Comparison of ENCODE assay signal across 15 cellular contexts in genomic region chr1:62735491-62736171, GRCh38. TPM values are rescaled to one million over a fixed set of nuclear protein-coding genes. Genes with fewer than 3 reads are reported as not detected.
DNase-seq lines count a peak whose midpoint lies in the region; ATAC-seq and TF ChIP-seq lines count a peak whose summit lies in the region.
"Had no signal": no experiment of that assay in that cellular context is flagged by ENCODE, and none has a peak within 500 bp of the region (broad histone marks: within the 10 kb centered on the region; RNA-seq: fewer than 3 reads in every experiment).

No MANE protein-coding gene starts in this region.

- 0 out of 2 replicates have a peak overlapping the region, but pooled peaks have one; percentile 1 for H3K14ac ChIP-seq in IMR-90 (replicated peaks; ENCODE audit: low read depth, low read length)

- H3K4me1 Mint-ChIP-seq in stimulated activated effector memory CD8-positive, alpha-beta T cell treated with anti-CD3 and anti-CD28 coated beads, Interleukin-12 subunit alpha, Interleukin-12 subunit beta, amount 100 ng/mL, for 72 hours: no peaks in the 10 kb centered on the region

- H3K4me1 ChIP-seq in IMR-90 (ENCODE audit: control insufficient read depth, insufficient read depth, low read length): peaks cover 1% of the 10 kb centered on the region; the same call in 1 of the 2 replicates
- H3K4me1 ChIP-seq in right lobe of liver: peaks cover 0 to 23% (median 10%) of the 10 kb centered on the region in 4 donors
- H3K4me1 ChIP-seq in tibial nerve: peaks cover 0 to 34% (median 12%) of the 10 kb centered on the region in 4 donors

- no peak for TF ChIP-seq CTCF in AG10803 (conservative IDR thresholded peaks at IDR 0.05; ENCODE audit: low read length)
- no peak for TF ChIP-seq CTCF in IMR-90 (conservative IDR thresholded peaks at IDR 0.05; ENCODE audit: low read depth, low read length)
- no peak for TF ChIP-seq CTCF in epithelial cell of esophagus (IDR thresholded peaks at IDR 0.05; ENCODE audit: insufficient read depth, low read depth, low read length, missing control alignments)
- TF ChIP-seq CTCF in right lobe of liver (IDR thresholded peaks at IDR 0.05): no peak
- TF ChIP-seq CTCF in tibial nerve (IDR thresholded peaks at IDR 0.05): no peak

- H4K8ac ChIP-seq in IMR-90 (ENCODE audit: low read depth in 2 of 2, low read length in 2 of 2): 0 out of 4 replicates have a peak overlapping the region, but pooled peaks of 1 of the 2 experiments have one; percentile 13

- H3K9me3 Mint-ChIP-seq in stimulated activated effector memory CD8-positive, alpha-beta T cell treated with anti-CD3 and anti-CD28 coated beads, Interleukin-12 subunit alpha, Interleukin-12 subunit beta, amount 100 ng/mL, for 72 hours: no peaks in the 10 kb centered on the region
- H3K9me3 Mint-ChIP-seq: natural killer cell treated with Interleukin-12 subunit alpha and Interleukin-12 subunit beta and Interleukin-15 and Interleukin-18, amount 100 ng/mL, for 72 hours had no signal

- no peaks in the 10 kb centered on the region for H3K79me1 ChIP-seq in IMR-90 (ENCODE audit: low read depth in 1 of 2, low read length in 2 of 2)

- H2BK120ac ChIP-seq in IMR-90 (ENCODE audit: low read depth, low read length): no peak overlapping the region

- H3K27me3 ChIP-seq in IMR-90 (ENCODE audit: control insufficient read depth, insufficient read depth, low read length): no peaks in the 10 kb centered on the region
- no peaks in the 10 kb centered on the region for H3K27me3 ChIP-seq in right lobe of liver
- H3K27me3 ChIP-seq in tibial nerve: no peaks in the 10 kb centered on the region

- ATAC-seq in IMR-90 (ENCODE audit: low read depth) (peak; percentile 79), right lobe of liver (no peak)
- ATAC-seq in stimulated activated effector memory CD8-positive, alpha-beta T cell treated with anti-CD3 and anti-CD28 coated beads, Interleukin-12 subunit alpha, Interleukin-12 subunit beta, amount 100 ng/mL, for 72 hours: no peak
- ATAC-seq: natural killer cell treated with Interleukin-12 subunit alpha and Interleukin-12 subunit beta and Interleukin-15 and Interleukin-18, amount 100 ng/mL, for 72 hours had no signal

- intact Hi-C loops in IMR-90 (cut with micrococcal nuclease): no loop called here
- intact Hi-C loops in right lobe of liver (cut with DNase I): no loop called here

- H4K20me1 ChIP-seq in IMR-90 (ENCODE audit: insufficient read depth, low read length): no peaks in the 10 kb centered on the region

- peak; percentile 90 for DNase-seq in AG10803 (ENCODE audit: low read depth)
- peak; percentile 82 for DNase-seq in IMR-90
- peak; percentile 35 for DNase-seq in epithelial cell of esophagus (ENCODE audit: low read depth)
- DNase-seq in right lobe of liver: no peak
- no peak for DNase-seq in stimulated activated effector memory CD8-positive, alpha-beta T cell treated with anti-CD3 and anti-CD28 coated beads, Interleukin-12 subunit alpha, Interleukin-12 subunit beta, amount 100 ng/mL, for 72 hours (ENCODE audit: low spot score in 2 of 2)
- DNase-seq in pons (ENCODE audit: low spot score): no peak
- no peak for DNase-seq in tibial nerve (ENCODE audit: low spot score in 2 of 2)
- no peak for DNase-seq in activated naive CD4-positive, alpha-beta T cell treated with anti-CD3 and anti-CD28 coated beads, Interleukin-2, amount 50 U/mL, for 16 hours
- DNase-seq: activated CD8-positive, alpha-beta memory T cell treated with anti-CD3 and anti-CD28 coated beads, Interleukin-2, amount 50 U/mL, for 48 hours; C1 segment of cervical spinal cord; kidney; NCI-H2227 treated with DMSO at 0.1 percent for 48 hours; stimulated activated CD4-positive, alpha-beta T cell treated with anti-CD3 and anti-CD28 coated beads, Interleukin-12 subunit alpha, Interleukin-12 subunit beta, amount 100 ng/mL, for 4 hours had no signal

- CTCF ChIA-PET in IMR-90 (lab: Yijun Ruan, JAX): interaction anchor here (0.6 to 1.7 kb wide), 3 partner anchors 10 to 228 kb away, joined by 3 to 4 read pairs (median 3); no protein-coding TSS in a partner anchor

- no peak overlapping the region for H4K5ac ChIP-seq in IMR-90 (ENCODE audit: low read depth, low read length)

- peak overlapping the region; percentile 72 for H2BK5ac ChIP-seq in IMR-90 (ENCODE audit: low read depth, low read length, poor library complexity, severe bottlenecking)

- no peak overlapping the region for H4K91ac ChIP-seq in IMR-90 (ENCODE audit: insufficient read depth, low read depth, low read length)

- TF ChIP-seq RAD21 in IMR-90 (IDR thresholded peaks at IDR 0.05; ENCODE audit: low read length): no peak

- H3K27ac Mint-ChIP-seq in stimulated activated effector memory CD8-positive, alpha-beta T cell treated with anti-CD3 and anti-CD28 coated beads, Interleukin-12 subunit alpha, Interleukin-12 subunit beta, amount 100 ng/mL, for 72 hours: no peak overlapping the region
- H3K27ac Mint-ChIP-seq: natural killer cell treated with Interleukin-12 subunit alpha and Interleukin-12 subunit beta and Interleukin-15 and Interleukin-18, amount 100 ng/mL, for 72 hours had no signal

- no peak overlapping the region for H3K4me3 Mint-ChIP-seq in stimulated activated effector memory CD8-positive, alpha-beta T cell treated with anti-CD3 and anti-CD28 coated beads, Interleukin-12 subunit alpha, Interleukin-12 subunit beta, amount 100 ng/mL, for 72 hours
- H3K4me3 Mint-ChIP-seq: natural killer cell treated with Interleukin-12 subunit alpha and Interleukin-12 subunit beta and Interleukin-15 and Interleukin-18, amount 100 ng/mL, for 72 hours had no signal

- dilution Hi-C loops in IMR-90 (cut with HindIII; ENCODE audit: low sequenced_read_pairs, unreplicated experiment): no loop called here

- peak overlapping the region; percentile 20; the same call in 1 of the 2 replicates for H3K4me2 ChIP-seq in IMR-90 (ENCODE audit: low read depth, low read length)

- BruUV-seq in IMR-90 (replicated peaks; lab: Mats Ljungman, UMichigan): no TSS peak

- in situ Hi-C loops in IMR-90 (cut with MboI; ENCODE audit: low sequenced_read_pairs): loop anchor here (25.0 kb wide), 1 partner anchor 548 kb away; the partner anchor contains the start of gene L1TD1

- peak overlapping the region; percentile 51 for H2BK20ac ChIP-seq in IMR-90 (ENCODE audit: low read depth, low read length)

- H3K18ac ChIP-seq in IMR-90 (ENCODE audit: low read depth, low read length): peak overlapping the region; percentile 57; the same call in 1 of the 2 replicates

- H3K4me3 ChIP-seq in AG10803 (ENCODE audit: low read length): no peak overlapping the region
- no peak overlapping the region for H3K4me3 ChIP-seq in IMR-90 (ENCODE audit: insufficient read depth, low read depth, low read length)
- no peak overlapping the region for H3K4me3 ChIP-seq in epithelial cell of esophagus (ENCODE audit: low read length)
- H3K4me3 ChIP-seq in right lobe of liver: no peak overlapping the region
- no peak overlapping the region for H3K4me3 ChIP-seq in tibial nerve

- WGBS in IMR-90 (ENCODE audit: extremely low coverage in 2 of 2, insufficient read length in 1 of 2), 2 experiments: no CpG with 5 or more reads among the region's 3 CpGs
- WGBS in right lobe of liver (ENCODE audit: insufficient coverage, low coverage, low lambda C conversion rate, missing lambda C conversion rate): 69% methylated on average over 2 of the region's 3 CpGs
- WGBS in tibial nerve, 2 donors: 53 to 60% methylated on average over 3 of the region's 3 CpGs

- no peak overlapping the region for H2AFZ ChIP-seq in IMR-90 (replicated peaks; ENCODE audit: low read length, poor library complexity)

- H3K56ac ChIP-seq in IMR-90 (ENCODE audit: extremely low read depth, insufficient read depth, low read length): no peak overlapping the region

- no peak overlapping the region for H3K9ac ChIP-seq in IMR-90 (ENCODE audit: low read depth, low read length)

- H3K27ac ChIP-seq in IMR-90 (ENCODE audit: insufficient read depth, low read length): no peak overlapping the region
- peak overlapping the region in 2 of 3 donors; percentile 91 to 96 for H3K27ac ChIP-seq in right lobe of liver
- H3K27ac ChIP-seq in tibial nerve: no peak overlapping the region
- H3K27ac ChIP-seq: epithelial cell of prostate had no signal

- H3K36me3 ChIP-seq in IMR-90 (ENCODE audit: control insufficient read depth, insufficient read depth, low read length) (no peaks in the 10 kb centered on the region), right lobe of liver (no peaks in the 10 kb centered on the region), tibial nerve (no peaks in the 10 kb centered on the region)

- H2BK15ac ChIP-seq in IMR-90 (ENCODE audit: low read depth, low read length): 0 out of 3 replicates have a peak overlapping the region, but pooled peaks have one; percentile 6

- no peak overlapping the region for H2AK5ac ChIP-seq in IMR-90 (ENCODE audit: low read depth, low read length)

- TF ChIP-seq EP300 in tibial nerve (IDR thresholded peaks at IDR 0.05): no peak

- no peak overlapping the region for H2AK9ac ChIP-seq in IMR-90 (replicated peaks; ENCODE audit: low read depth, low read length, poor library complexity)

- TF ChIP-seq POLR2A in IMR-90 (IDR thresholded peaks at IDR 0.05; ENCODE audit: low read depth, low read length) (no peak), right lobe of liver (IDR thresholded peaks at IDR 0.05) (no peak), tibial nerve (IDR thresholded peaks at IDR 0.05) (no peak)

- no peaks in the 10 kb centered on the region for H3K36me3 Mint-ChIP-seq in stimulated activated effector memory CD8-positive, alpha-beta T cell treated with anti-CD3 and anti-CD28 coated beads, Interleukin-12 subunit alpha, Interleukin-12 subunit beta, amount 100 ng/mL, for 72 hours
- H3K36me3 Mint-ChIP-seq: natural killer cell treated with Interleukin-12 subunit alpha and Interleukin-12 subunit beta and Interleukin-15 and Interleukin-18, amount 100 ng/mL, for 72 hours had no signal

- H3K23ac ChIP-seq in IMR-90 (ENCODE audit: low read depth, low read length): no peak overlapping the region

- H3K9me3 ChIP-seq in IMR-90 (ENCODE audit: control insufficient read depth, insufficient read depth, low read length) (no peaks in the 10 kb centered on the region), right lobe of liver (no peaks in the 10 kb centered on the region), tibial nerve (no peaks in the 10 kb centered on the region)

- no peaks in the 10 kb centered on the region for H3K9me1 ChIP-seq in IMR-90 (ENCODE audit: insufficient read depth, low read length)

- POLR2A ChIA-PET in IMR-90 (lab: Charles Lee; ENCODE audit: unreplicated experiment): interaction anchor here (0.5 kb wide), 2 partner anchors 8 to 59 kb away, joined by 3 to 5 read pairs; no protein-coding TSS in a partner anchor

- H3K4ac ChIP-seq in IMR-90 (ENCODE audit: low read depth, low read length): peak overlapping the region; percentile 32; the same call in 1 of the 2 replicates

RNA-seq across cellular contexts. Expression of gene DOCK7, which starts 47.4 kb away (rescaled TPM):
- 97.7 and 108 TPM in 2 replicates for total RNA-seq in IMR-90 (2012; rRNA removed)
- 31.9 and 38.0 TPM in 2 replicates for polyA plus RNA-seq in IMR-90 (2012; rRNA removed)
- polyA plus RNA-seq in IMR-90 (2012; cell fraction: cytosol; rRNA removed): 10.5 and 16.0 TPM in 2 replicates
- 8.5 and 49.0 TPM in 2 replicates for polyA plus RNA-seq in IMR-90 (2012; cell fraction: nucleus; rRNA removed; ENCODE audit: low replicate concordance)
- 10 to 100 TPM; 14.1 to 28.4 (median 20.1) TPM for total RNA-seq in right lobe of liver
- total RNA-seq in tibial nerve: 100 to 1,000 TPM in 2 of 4 donors, 10 to 100 TPM in 2; 48.6 to 182 (median 92.9) TPM

RNA-seq across cellular contexts. Expression of gene ATG4C, which starts 48.3 kb away (rescaled TPM):
- total RNA-seq in IMR-90 (2012; rRNA removed): 7.2 and 9.7 TPM in 2 replicates
- polyA plus RNA-seq in IMR-90 (2012; rRNA removed): 3.8 and 4.7 TPM in 2 replicates
- 0.14 and 1.1 TPM in 2 replicates for polyA plus RNA-seq in IMR-90 (2012; cell fraction: cytosol; rRNA removed)
- 0.04 and 1.7 TPM in 2 replicates for polyA plus RNA-seq in IMR-90 (2012; cell fraction: nucleus; rRNA removed; ENCODE audit: low replicate concordance)
- 10 to 100 TPM in 1 of 6 experiments, 1 to 10 TPM in 5; 3.8 to 10.1 (median 6.3) TPM for total RNA-seq in right lobe of liver
- total RNA-seq in tibial nerve: 10 to 100 TPM in 1 of 4 donors, 1 to 10 TPM in 3; 3.9 to 14.2 (median 7.7) TPM

Comparison
In these comparisons a context has a peak if more than half of its experiments do, and no peak if none do; other contexts are left out.
1. DNase-seq: peak in AG10803 (single experiment), IMR-90 (single experiment) and epithelial cell of esophagus (single experiment); none in right lobe of liver (0 of 3), stimulated activated effector memory CD8-positive, alpha-beta T cell treated with anti-CD3 and anti-CD28 coated beads, Interleukin-12 subunit alpha, Interleukin-12 subunit beta, amount 100 ng/mL, for 72 hours (0 of 2), pons (single experiment), tibial nerve (0 of 2) and activated naive CD4-positive, alpha-beta T cell treated with anti-CD3 and anti-CD28 coated beads, Interleukin-2, amount 50 U/mL, for 16 hours (single experiment).
2. H3K27ac ChIP-seq: peak in right lobe of liver (2 of 3); none in IMR-90 (single experiment) and tibial nerve (0 of 4).